In the genomic region with DNA sequence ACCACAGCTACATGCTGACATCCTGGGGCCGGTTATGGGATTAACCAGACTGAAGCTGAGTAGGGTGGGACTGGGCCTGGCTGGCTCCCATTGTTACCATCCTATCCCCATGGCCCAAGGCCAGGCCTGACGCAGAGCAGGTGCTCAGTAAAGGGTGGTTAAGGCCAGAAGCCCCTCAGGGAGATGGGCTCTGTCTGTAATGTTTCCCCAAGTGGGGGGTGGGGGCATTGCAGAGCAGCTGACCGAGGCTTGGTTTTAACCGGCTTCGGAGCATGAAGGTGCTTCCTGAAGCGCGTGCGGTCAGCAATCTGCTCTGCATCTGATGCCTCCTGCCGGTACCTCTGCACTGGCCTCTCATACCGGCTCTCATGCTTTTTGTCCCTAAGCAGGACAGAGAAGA, we compare ENCODE assay signal across 15 cellular contexts.
DNase-seq lines count a peak whose midpoint lies in the region; TF ChIP-seq lines count a peak whose summit lies in the region.
"Had no signal": no experiment of that assay in that cellular context is flagged by ENCODE, and none has a peak within 500 bp of the region (broad histone marks: within the 10 kb centered on the region; RNA-seq: fewer than 3 reads in every experiment).

No MANE protein-coding gene starts in this region.

- CTCF ChIA-PET in CD4-positive, alpha-beta memory T cell (lab: Charles Lee; ENCODE audit: partially characterized antibody): no interaction called here

- H3K4me1 ChIP-seq in iPS-15b (ENCODE audit: control insufficient read depth, insufficient read depth, low read length): peaks cover 7% of the 10 kb centered on the region
- H3K4me1 ChIP-seq in CD4-positive, alpha-beta memory T cell (ENCODE audit: insufficient read depth, low read length): no peaks in the 10 kb centered on the region
- H3K4me1 ChIP-seq: right lobe of liver had no signal

- H3K4me3 ChIP-seq in iPS-15b (ENCODE audit: low read depth, low read length): no peak overlapping the region
- H3K4me3 ChIP-seq in CD4-positive, alpha-beta memory T cell (ENCODE audit: low read length in 2 of 2): no peak overlapping the region
- H3K4me3 ChIP-seq: right lobe of liver had no signal

- peaks cover 34% of the 10 kb centered on the region for H3K4me1 Mint-ChIP-seq in type B pancreatic cell (ENCODE audit: unreplicated experiment)
- H3K4me1 Mint-ChIP-seq in CD4-positive, alpha-beta memory T cell: no peaks in the 10 kb centered on the region
- H3K4me1 Mint-ChIP-seq: activated CD4-positive, alpha-beta memory T cell treated with anti-CD3 and anti-CD28 coated beads, Interleukin-2, amount 10 ng/mL, durations not matched to agents 7 days and 5 days had no signal

- no peak overlapping the region for H3K4me3 Mint-ChIP-seq in type B pancreatic cell
- H3K4me3 Mint-ChIP-seq in CD4-positive, alpha-beta memory T cell: no peak overlapping the region
- H3K4me3 Mint-ChIP-seq: activated CD4-positive, alpha-beta memory T cell treated with anti-CD3 and anti-CD28 coated beads, Interleukin-2, amount 10 ng/mL, durations not matched to agents 7 days and 5 days; naive thymus-derived CD4-positive, alpha-beta T cell had no signal

- H3K36me3 Mint-ChIP-seq in type B pancreatic cell: no peaks in the 10 kb centered on the region
- no peaks in the 10 kb centered on the region for H3K36me3 Mint-ChIP-seq in CD4-positive, alpha-beta memory T cell
- H3K36me3 Mint-ChIP-seq: naive thymus-derived CD4-positive, alpha-beta T cell had no signal

- peak; percentile 56 for TF ChIP-seq CTCF in type B pancreatic cell (conservative IDR thresholded peaks at IDR 0.05)

- H3K9me3 ChIP-seq in iPS-15b (ENCODE audit: control insufficient read depth, insufficient read depth, low read length): no peaks in the 10 kb centered on the region
- H3K9me3 ChIP-seq in CD4-positive, alpha-beta memory T cell (ENCODE audit: control insufficient read depth in 1 of 2, low read length in 2 of 2): no peaks in the 10 kb centered on the region
- H3K9me3 ChIP-seq: right lobe of liver had no signal

- no peaks in the 10 kb centered on the region for H3K9me3 Mint-ChIP-seq in type B pancreatic cell
- no peaks in the 10 kb centered on the region for H3K9me3 Mint-ChIP-seq in CD4-positive, alpha-beta memory T cell
- H3K9me3 Mint-ChIP-seq: activated CD4-positive, alpha-beta memory T cell treated with anti-CD3 and anti-CD28 coated beads, Interleukin-2, amount 10 ng/mL, durations not matched to agents 7 days and 5 days had no signal

- no peak overlapping the region for H3K27ac ChIP-seq in CD4-positive, alpha-beta memory T cell (ENCODE audit: low read depth, low read length)
- H3K27ac ChIP-seq: right lobe of liver had no signal

- peak overlapping the region; percentile 37 for H3K9ac ChIP-seq in iPS-15b (ENCODE audit: low read depth, low read length)

- intact Hi-C loops in CD4-positive, alpha-beta memory T cell (cut with micrococcal nuclease): no loop called here

- POLR2A ChIA-PET in CD4-positive, alpha-beta memory T cell (lab: Charles Lee; ENCODE audit: partially characterized antibody): no interaction called here

- no peaks in the 10 kb centered on the region for H3K27me3 Mint-ChIP-seq in type B pancreatic cell
- H3K27me3 Mint-ChIP-seq in CD4-positive, alpha-beta memory T cell: no peaks in the 10 kb centered on the region
- H3K27me3 Mint-ChIP-seq: activated CD4-positive, alpha-beta memory T cell treated with anti-CD3 and anti-CD28 coated beads, Interleukin-2, amount 10 ng/mL, durations not matched to agents 7 days and 5 days had no signal

- no peak overlapping the region for H3K27ac Mint-ChIP-seq in type B pancreatic cell
- no peak overlapping the region for H3K27ac Mint-ChIP-seq in CD4-positive, alpha-beta memory T cell
- H3K27ac Mint-ChIP-seq: activated CD4-positive, alpha-beta memory T cell treated with anti-CD3 and anti-CD28 coated beads, Interleukin-2, amount 10 ng/mL, durations not matched to agents 7 days and 5 days; naive thymus-derived CD4-positive, alpha-beta T cell had no signal

- no peaks in the 10 kb centered on the region for H3K27me3 ChIP-seq in iPS-15b (ENCODE audit: control insufficient read depth, insufficient read depth, low read length)
- H3K27me3 ChIP-seq in CD4-positive, alpha-beta memory T cell (ENCODE audit: insufficient read depth, low read length): no peaks in the 10 kb centered on the region
- H3K27me3 ChIP-seq: right lobe of liver had no signal

- DNase-seq in NCI-H2171 treated with DMSO at 0.1 percent for 48 hours (lab: John Stamatoyannopoulos, UW): peak; percentile 6
- no peak for DNase-seq in NCI-H2171 (lab: John Stamatoyannopoulos, UW)
- peak; percentile 82 for DNase-seq in SK-N-DZ (ENCODE audit: low spot score)
- no peak for DNase-seq in type B pancreatic cell (ENCODE audit: extremely low spot score, unreplicated experiment)
- DNase-seq in T-helper 9 cell: no peak
- no peak for DNase-seq in CD4-positive, alpha-beta memory T cell
- no peak for DNase-seq in MV-4-11 (lab: John Stamatoyannopoulos, UW)
- DNase-seq: activated CD4-positive, alpha-beta memory T cell treated with anti-CD3 and anti-CD28 coated beads, Interleukin-2, amount 10 ng/mL, durations not matched to agents 7 days and 5 days; GOT3; left ventricle myocardium superior; naive thymus-derived CD4-positive, alpha-beta T cell; right lobe of liver; SHP77 treated with DMSO at 0.1 percent for 48 hours; stimulated activated CD4-positive, alpha-beta T cell treated with anti-CD3 and anti-CD28 coated beads, Interleukin-4, amount 100 ng/mL, for 1 hour had no signal

- H3K36me3 ChIP-seq in iPS-15b (ENCODE audit: control insufficient read depth, insufficient read depth, low read length): peaks cover 11% of the 10 kb centered on the region
- no peaks in the 10 kb centered on the region for H3K36me3 ChIP-seq in CD4-positive, alpha-beta memory T cell (ENCODE audit: insufficient read depth, low read length)

Comparison
In these comparisons a context has a peak if more than half of its experiments do, and no peak if none do; other contexts are left out.
1. DNase-seq: peak in NCI-H2171 treated with DMSO at 0.1 percent for 48 hours (single experiment) and SK-N-DZ (single experiment); none in NCI-H2171 (single experiment), type B pancreatic cell (single experiment), T-helper 9 cell (single experiment), CD4-positive, alpha-beta memory T cell (0 of 5) and MV-4-11 (single experiment).